ENCODE assay signal across 8 cellular contexts in the genomic region with DNA sequence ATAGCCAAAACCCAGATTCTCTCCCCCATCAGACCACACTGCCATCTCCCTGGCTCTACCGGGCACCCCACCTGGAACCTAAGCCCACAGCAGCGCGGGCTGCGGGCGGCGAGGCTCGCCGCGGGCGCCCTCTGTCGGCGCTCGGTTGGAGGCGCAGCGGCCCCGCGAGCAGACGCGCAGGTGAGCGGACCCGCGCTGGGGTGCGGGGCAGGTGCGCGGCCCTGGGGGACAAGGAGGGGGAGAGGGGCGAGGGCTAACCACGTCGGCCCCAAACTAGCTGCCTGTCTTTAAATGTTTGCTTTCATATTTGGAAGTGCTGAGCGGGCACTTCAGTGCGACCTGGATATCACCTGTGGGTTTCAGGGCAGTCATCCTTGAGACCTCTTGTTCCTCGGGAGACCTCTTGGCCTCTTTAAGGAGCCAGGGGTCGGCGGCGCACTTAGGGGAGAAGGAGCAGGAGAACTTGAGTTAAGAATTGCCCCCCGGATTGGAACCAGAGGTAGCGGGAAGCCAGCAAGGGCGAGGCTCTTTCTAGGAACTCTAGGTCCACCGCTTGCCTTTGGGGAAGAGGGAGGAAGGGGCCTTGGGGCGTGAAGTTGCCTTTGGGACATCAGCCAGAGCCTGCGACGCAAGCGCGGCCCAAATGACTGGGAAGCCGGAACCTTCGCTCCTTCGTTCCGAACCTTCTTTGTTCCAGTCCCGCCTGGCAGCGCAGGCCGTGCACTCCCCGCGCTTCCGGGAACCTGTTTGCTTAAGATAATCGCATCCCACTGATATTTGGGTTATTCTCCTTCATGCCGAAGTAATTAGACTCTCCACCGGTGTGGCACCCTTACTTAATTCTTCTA.
A peak's percentile ranks its signal among the peaks of the same experiment; 100 is the strongest.
DNase-seq lines count a peak whose midpoint lies in the region; ATAC-seq, FAIRE-seq and TF ChIP-seq lines count a peak whose summit lies in the region.

No MANE protein-coding gene starts in this region.

- ATAC-seq in A549 (peak; percentile 71 to 92), GM18511 (IDR thresholded peaks at IDR 0.05; ENCODE audit: unreplicated experiment) (peak; percentile 89), HG02981 (IDR thresholded peaks at IDR 0.05; ENCODE audit: unreplicated experiment) (peak; percentile 93), right cardiac atrium (peak; percentile 59 to 74)

- intact Hi-C loops in right cardiac atrium (cut with DNase I) = loop anchor here in 3 of 4 donors (5.0 to 10.0 kb wide), 3 partner anchors 319 to 411 kb away; no protein-coding TSS in a partner anchor

- DNase-seq in A549 (ENCODE audit: low read depth in 1 of 2, low spot score in 1 of 2) (peak; percentile 8 to 19), NT2/D1 (ENCODE audit: low read depth, low spot score) (peak; percentile 18), right cardiac atrium (peak; percentile 15 to 58 (median 56)), NOMO-1 treated with dmso at 0.1 percent for 144 hours (lab: John Stamatoyannopoulos, UW; ENCODE audit: unreplicated experiment) (no peak)
- DNase-seq in activated naive CD4-positive, alpha-beta T cell treated with Interleukin-2 at 50 U/mL for 16 hours = peak; percentile 49

- H3K36me3 ChIP-seq in NT2/D1 (ENCODE audit: insufficient read depth, insufficient read length, low read length) (no peaks in the 10 kb centered on the region), skeletal muscle tissue (ENCODE audit: control insufficient read depth in 3 of 3, insufficient read depth in 3 of 3, low read length in 3 of 3) (no peaks in the 10 kb centered on the region)

- 23% methylated on average over 54 of the region's 56 CpGs for WGBS in A549 (ENCODE audit: missing lambda C conversion rate)
- 5% methylated on average over 56 of the region's 56 CpGs for WGBS in right cardiac atrium

- TF ChIP-seq CTCF in A549 (IDR thresholded peaks at IDR 0.05) = peak; percentile 91

- TF ChIP-seq POLR2A in A549 (IDR thresholded peaks at IDR 0.05; ENCODE audit: low read length) = no peak

- no peak for TF ChIP-seq EP300 in A549 (IDR thresholded peaks at IDR 0.05)

- POLR2A ChIA-PET in A549 (lab: Yijun Ruan, JAX) = no interaction called here

- FAIRE-seq in A549 (lab: Jason Lieb, UNC) = no peak

- H3K4me1 ChIP-seq in A549 (peaks cover 5% of the 10 kb centered on the region; the same call in 1 of the 3 replicates), NT2/D1 (ENCODE audit: insufficient read depth, insufficient read length) (no peaks in the 10 kb centered on the region), right cardiac atrium (ENCODE audit: control insufficient read depth, insufficient read depth, low read length) (no peaks in the 10 kb centered on the region), skeletal muscle tissue (ENCODE audit: control insufficient read depth in 3 of 3, insufficient read depth in 3 of 3, low read length in 3 of 3) (peaks cover 2 to 4% (median 2%) of the 10 kb centered on the region in 3 donors)

- TF ChIP-seq RAD21 in A549 (conservative IDR thresholded peaks at IDR 0.05 in 1 of 2, IDR thresholded peaks at IDR 0.05 in 1 of 2) = peak; percentile 60 to 74

- H3K4me2 ChIP-seq in A549 = peak overlapping the region; percentile 78

- CTCF ChIA-PET in A549 (lab: Yijun Ruan, JAX) = interaction anchor here (0.6 to 3.6 kb wide), 18 partner anchors 7 to 1169 kb away, joined by 3 to 30 read pairs (median 4); no protein-coding TSS in a partner anchor

- H3K4me3 ChIP-seq in A549 = peak overlapping the region; percentile 28; the same call in 2 of the 3 replicates
- peak overlapping the region; percentile 42 for H3K4me3 ChIP-seq in NT2/D1 (ENCODE audit: insufficient read length, low read depth)
- peak overlapping the region; percentile 25 for H3K4me3 ChIP-seq in right cardiac atrium (ENCODE audit: low read length)
- peak overlapping the region; percentile 19 to 49 (median 45) for H3K4me3 ChIP-seq in skeletal muscle tissue (ENCODE audit: low read length in 3 of 3)

- H3K9ac ChIP-seq in NT2/D1 (ENCODE audit: insufficient read length, low read depth) (peak overlapping the region; percentile 62), skeletal muscle tissue (ENCODE audit: low read depth in 1 of 3, low read length in 3 of 3) (no peak overlapping the region)

- H3K27ac ChIP-seq in A549 = no peak overlapping the region
- H3K27ac ChIP-seq in right cardiac atrium (ENCODE audit: low read length) = no peak overlapping the region
- H3K27ac ChIP-seq in skeletal muscle tissue (ENCODE audit: low read depth, low read length) = no peak overlapping the region

- H3K27me3 ChIP-seq in NT2/D1 (ENCODE audit: insufficient read depth, insufficient read length) (peaks cover 16% of the 10 kb centered on the region), right cardiac atrium (ENCODE audit: control insufficient read depth, insufficient read depth) (no peaks in the 10 kb centered on the region), skeletal muscle tissue (ENCODE audit: control insufficient read depth in 3 of 3, insufficient read depth in 3 of 3, low read length in 3 of 3) (peaks cover 8 to 20% (median 13%) of the 10 kb centered on the region in 3 donors)

- H3K9me3 ChIP-seq in A549 (no peaks in the 10 kb centered on the region), NT2/D1 (ENCODE audit: insufficient read depth, low read length) (no peaks in the 10 kb centered on the region; the same call in 1 of the 2 replicates), right cardiac atrium (ENCODE audit: control insufficient read depth, low read length) (no peaks in the 10 kb centered on the region), skeletal muscle tissue (ENCODE audit: control insufficient read depth in 3 of 3, low read length in 3 of 3) (no peaks in the 10 kb centered on the region)

TF ChIP-seq in A549, 52 proteins besides CTCF, POLR2A, EP300 and RAD21 (continues in another document):
- TF ChIP-seq, protein P1, sequence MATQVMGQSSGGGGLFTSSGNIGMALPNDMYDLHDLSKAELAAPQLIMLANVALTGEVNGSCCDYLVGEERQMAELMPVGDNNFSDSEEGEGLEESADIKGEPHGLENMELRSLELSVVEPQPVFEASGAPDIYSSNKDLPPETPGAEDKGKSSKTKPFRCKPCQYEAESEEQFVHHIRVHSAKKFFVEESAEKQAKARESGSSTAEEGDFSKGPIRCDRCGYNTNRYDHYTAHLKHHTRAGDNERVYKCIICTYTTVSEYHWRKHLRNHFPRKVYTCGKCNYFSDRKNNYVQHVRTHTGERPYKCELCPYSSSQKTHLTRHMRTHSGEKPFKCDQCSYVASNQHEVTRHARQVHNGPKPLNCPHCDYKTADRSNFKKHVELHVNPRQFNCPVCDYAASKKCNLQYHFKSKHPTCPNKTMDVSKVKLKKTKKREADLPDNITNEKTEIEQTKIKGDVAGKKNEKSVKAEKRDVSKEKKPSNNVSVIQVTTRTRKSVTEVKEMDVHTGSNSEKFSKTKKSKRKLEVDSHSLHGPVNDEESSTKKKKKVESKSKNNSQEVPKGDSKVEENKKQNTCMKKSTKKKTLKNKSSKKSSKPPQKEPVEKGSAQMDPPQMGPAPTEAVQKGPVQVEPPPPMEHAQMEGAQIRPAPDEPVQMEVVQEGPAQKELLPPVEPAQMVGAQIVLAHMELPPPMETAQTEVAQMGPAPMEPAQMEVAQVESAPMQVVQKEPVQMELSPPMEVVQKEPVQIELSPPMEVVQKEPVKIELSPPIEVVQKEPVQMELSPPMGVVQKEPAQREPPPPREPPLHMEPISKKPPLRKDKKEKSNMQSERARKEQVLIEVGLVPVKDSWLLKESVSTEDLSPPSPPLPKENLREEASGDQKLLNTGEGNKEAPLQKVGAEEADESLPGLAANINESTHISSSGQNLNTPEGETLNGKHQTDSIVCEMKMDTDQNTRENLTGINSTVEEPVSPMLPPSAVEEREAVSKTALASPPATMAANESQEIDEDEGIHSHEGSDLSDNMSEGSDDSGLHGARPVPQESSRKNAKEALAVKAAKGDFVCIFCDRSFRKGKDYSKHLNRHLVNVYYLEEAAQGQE (IDR thresholded peaks at IDR 0.05) = no peak
- TF ChIP-seq NPAS2 (CRISPR knock-in tag; IDR thresholded peaks at IDR 0.05; ENCODE audit: borderline replicate concordance) (no peak), ZFP36 (IDR thresholded peaks at IDR 0.05; ENCODE audit: borderline replicate concordance, partially characterized antibody) (no peak), MAZ (IDR thresholded peaks at IDR 0.05; ENCODE audit: borderline replicate concordance, low read depth, low read length) (no peak), TP53 (CRISPR knock-in tag; IDR thresholded peaks at IDR 0.05) (no peak), ESRRA (IDR thresholded peaks at IDR 0.05; ENCODE audit: borderline replicate concordance, low read length) (no peak), MYC (IDR thresholded peaks at IDR 0.05; ENCODE audit: borderline replicate concordance, low read length) (0 out of 2 replicates have a peak, but pooled peaks have one; percentile 26), EHMT2 (IDR thresholded peaks at IDR 0.05; ENCODE audit: low read depth) (no peak), FOSB (CRISPR knock-in tag; IDR thresholded peaks at IDR 0.05) (no peak), MAFK (IDR thresholded peaks at IDR 0.05; ENCODE audit: partially characterized antibody) (peak; percentile 67), SMC3 (IDR thresholded peaks at IDR 0.05) (peak; percentile 87)
- TF ChIP-seq, protein P2, sequence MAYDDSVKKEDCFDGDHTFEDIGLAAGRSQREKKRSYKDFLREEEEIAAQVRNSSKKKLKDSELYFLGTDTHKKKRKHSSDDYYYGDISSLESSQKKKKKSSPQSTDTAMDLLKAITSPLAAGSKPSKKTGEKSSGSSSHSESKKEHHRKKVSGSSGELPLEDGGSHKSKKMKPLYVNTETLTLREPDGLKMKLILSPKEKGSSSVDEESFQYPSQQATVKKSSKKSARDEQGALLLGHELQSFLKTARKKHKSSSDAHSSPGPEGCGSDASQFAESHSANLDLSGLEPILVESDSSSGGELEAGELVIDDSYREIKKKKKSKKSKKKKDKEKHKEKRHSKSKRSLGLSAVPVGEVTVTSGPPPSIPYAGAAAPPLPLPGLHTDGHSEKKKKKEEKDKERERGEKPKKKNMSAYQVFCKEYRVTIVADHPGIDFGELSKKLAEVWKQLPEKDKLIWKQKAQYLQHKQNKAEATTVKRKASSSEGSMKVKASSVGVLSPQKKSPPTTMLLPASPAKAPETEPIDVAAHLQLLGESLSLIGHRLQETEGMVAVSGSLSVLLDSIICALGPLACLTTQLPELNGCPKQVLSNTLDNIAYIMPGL (CRISPR knock-in tag; IDR thresholded peaks at IDR 0.05; ENCODE audit: borderline replicate concordance) = no peak
- TF ChIP-seq, protein P3, sequence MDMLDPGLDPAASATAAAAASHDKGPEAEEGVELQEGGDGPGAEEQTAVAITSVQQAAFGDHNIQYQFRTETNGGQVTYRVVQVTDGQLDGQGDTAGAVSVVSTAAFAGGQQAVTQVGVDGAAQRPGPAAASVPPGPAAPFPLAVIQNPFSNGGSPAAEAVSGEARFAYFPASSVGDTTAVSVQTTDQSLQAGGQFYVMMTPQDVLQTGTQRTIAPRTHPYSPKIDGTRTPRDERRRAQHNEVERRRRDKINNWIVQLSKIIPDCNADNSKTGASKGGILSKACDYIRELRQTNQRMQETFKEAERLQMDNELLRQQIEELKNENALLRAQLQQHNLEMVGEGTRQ (IDR thresholded peaks at IDR 0.05) = no peak
